In genomic region chr11:62573006-62573591, GRCh38 we compare ENCODE assay signal across 8 cellular contexts. TPM values are rescaled to one million over a fixed set of nuclear protein-coding genes. Genes with fewer than 3 reads are reported as not detected.
DNase-seq lines count a peak whose midpoint lies in the region; ATAC-seq, FAIRE-seq and TF ChIP-seq lines count a peak whose summit lies in the region.

No MANE protein-coding gene starts in this region.

- H3K36me3 ChIP-seq in SK-N-SH (replicated peaks in 1 of 2; ENCODE audit: control insufficient read depth in 1 of 2, insufficient read depth in 2 of 2, low read length in 1 of 2) = peaks cover 41 to 51% of the 10 kb centered on the region in 2 experiments
- no peaks in the 10 kb centered on the region for H3K36me3 ChIP-seq in endocrine pancreas (ENCODE audit: control insufficient read depth, insufficient read depth, low read length)

- POLR2A ChIA-PET in A549 (lab: Yijun Ruan, JAX) (interaction anchor here (0.6 to 2.8 kb wide), 28 partner anchors 10 to 1211 kb away, joined by 3 to 93 read pairs (median 5); partner anchors contain the start of genes AHNAK, B3GAT3, C11orf98 and CSKMT), SK-N-SH (lab: Yijun Ruan, JAX) (interaction anchor here (0.6 to 2.0 kb wide), 20 partner anchors 8 to 181 kb away, joined by 3 to 47 read pairs (median 5); partner anchors contain the start of genes AHNAK, B3GAT3, C11orf98 and CSKMT)

- H3K9ac ChIP-seq in SK-N-SH (peak overlapping the region; percentile 88), endocrine pancreas (ENCODE audit: control insufficient read depth, insufficient read depth, low read length) (peak overlapping the region; percentile 92)

- H3F3A ChIP-seq in SK-N-SH (replicated peaks; ENCODE audit: insufficient read depth) = peaks cover 22% of the 10 kb centered on the region

- H3K4me2 ChIP-seq in A549 (peak overlapping the region; percentile 93), SK-N-SH (peak overlapping the region; percentile 95)

- no peaks in the 10 kb centered on the region for H3K9me3 Mint-ChIP-seq in naive B cell

- H3K27me3 ChIP-seq in SK-N-SH (ENCODE audit: insufficient read depth) (no peaks in the 10 kb centered on the region), endocrine pancreas (ENCODE audit: control insufficient read depth, insufficient read depth, low read length) (no peaks in the 10 kb centered on the region)

- TF ChIP-seq EP300 in A549 (IDR thresholded peaks at IDR 0.05) (no peak), SK-N-SH (IDR thresholded peaks at IDR 0.05; ENCODE audit: borderline replicate concordance in 1 of 2, low read depth in 1 of 2, low read length in 1 of 2) (no peak)

- no peaks in the 10 kb centered on the region for H3K9me2 ChIP-seq in SK-N-SH

- H3K4me1 ChIP-seq in A549 (peaks cover 47% of the 10 kb centered on the region), SK-N-SH (ENCODE audit: control insufficient read depth in 1 of 2, insufficient read depth in 2 of 2, low read depth in 1 of 2, low read length in 1 of 2) (peaks cover 19 to 28% of the 10 kb centered on the region in 2 experiments; a peak in 3 of 4 replicates), endocrine pancreas (ENCODE audit: control insufficient read depth, insufficient read depth, low read length) (peaks cover 8% of the 10 kb centered on the region)

- TF ChIP-seq CTCF in A549 (IDR thresholded peaks at IDR 0.05) (no peak), SK-N-SH (IDR thresholded peaks at IDR 0.05) (no peak)

- TF ChIP-seq POLR2A in A549 (IDR thresholded peaks at IDR 0.05; ENCODE audit: low read length) = no peak

- peaks cover 17 to 24% of the 10 kb centered on the region in 2 donors for H3K36me3 Mint-ChIP-seq in naive B cell

- no peak for FAIRE-seq in A549 (lab: Jason Lieb, UNC)

- peaks cover 73% of the 10 kb centered on the region for H3K79me2 ChIP-seq in SK-N-SH (ENCODE audit: insufficient read depth)

- peak in 1 of 2 experiments; percentile 9; a peak in 3 of 6 replicates for ATAC-seq in A549
- peak; percentile 1 for ATAC-seq in GM19023 (IDR thresholded peaks at IDR 0.05; ENCODE audit: unreplicated experiment)
- ATAC-seq in naive B cell (ENCODE audit: low read depth in 2 of 2) = peak; percentile 12 to 25
- ATAC-seq in HG03469 (IDR thresholded peaks at IDR 0.05; ENCODE audit: unreplicated experiment) = no peak

- H3K4me1 Mint-ChIP-seq in naive B cell = peaks cover 38 to 54% (median 53%) of the 10 kb centered on the region in 3 donors

- H3K27me3 Mint-ChIP-seq in naive B cell = no peaks in the 10 kb centered on the region

- H3K4me3 Mint-ChIP-seq in naive B cell = peak overlapping the region; percentile 96 to 100 (median 98)

- WGBS in A549 (ENCODE audit: missing lambda C conversion rate) = 2% methylated on average over 33 of the region's 33 CpGs
- WGBS in SK-N-SH (ENCODE audit: low lambda C conversion rate) = 2% methylated on average over 33 of the region's 33 CpGs

- H2AFZ ChIP-seq in SK-N-SH (ENCODE audit: low read depth) = no peak overlapping the region; the same call in 1 of the 2 replicates

- no peak for DNase-seq in A549 (ENCODE audit: low read depth in 1 of 2, low spot score in 1 of 2)
- DNase-seq in SK-N-SH = peak; percentile 34
- peak; percentile 28 for DNase-seq in naive B cell
- no peak for DNase-seq in GOT3 (lab: John Stamatoyannopoulos, UW)
- no peak for DNase-seq in NCI-H2107 (lab: John Stamatoyannopoulos, UW)

- H3K27ac ChIP-seq in A549 = peak overlapping the region; percentile 93 to 94
- peak overlapping the region; percentile 64 to 85 for H3K27ac ChIP-seq in SK-N-SH (ENCODE audit: low read depth in 2 of 2, low read length in 1 of 2)

- CTCF ChIA-PET in A549 (lab: Yijun Ruan, JAX) = interaction anchor here (0.9 to 4.8 kb wide), 12 partner anchors 9 to 178 kb away, joined by 3 to 52 read pairs (median 6); partner anchors contain the start of gene TUT1
- CTCF ChIA-PET in SK-N-SH (lab: Yijun Ruan, JAX) = interaction anchor here (0.6 to 3.2 kb wide), 7 partner anchors 9 to 179 kb away, joined by 3 to 14 read pairs (median 4); no protein-coding TSS in a partner anchor

- no peak for TF ChIP-seq RAD21 in A549 (conservative IDR thresholded peaks at IDR 0.05 in 1 of 2, IDR thresholded peaks at IDR 0.05 in 1 of 2)
- no peak for TF ChIP-seq RAD21 in SK-N-SH (IDR thresholded peaks at IDR 0.05; ENCODE audit: low read length)

- H3K4me3 ChIP-seq in A549 (peak overlapping the region; percentile 97), SK-N-SH (ENCODE audit: low read depth in 2 of 2, low read length in 1 of 2) (peak overlapping the region; percentile 83 to 93), endocrine pancreas (ENCODE audit: control insufficient read depth, insufficient read depth, low read length) (peak overlapping the region; percentile 84)

- no peaks in the 10 kb centered on the region for H3K9me3 ChIP-seq in A549
- no peaks in the 10 kb centered on the region for H3K9me3 ChIP-seq in SK-N-SH
- no peaks in the 10 kb centered on the region for H3K9me3 ChIP-seq in endocrine pancreas (ENCODE audit: control insufficient read depth, low read length)

- peaks cover 39% of the 10 kb centered on the region for H4K20me1 ChIP-seq in SK-N-SH (ENCODE audit: insufficient read depth)

- H3K27ac Mint-ChIP-seq in naive B cell = peak overlapping the region; percentile 96 to 98 (median 98)

TF ChIP-seq in A549, 52 proteins besides CTCF, POLR2A, EP300 and RAD21 (continues in another document):
- TF ChIP-seq CBX8 (IDR thresholded peaks at IDR 0.05) (no peak), RCOR1 (IDR thresholded peaks at IDR 0.05; ENCODE audit: low read depth, low read length) (no peak)

TF ChIP-seq in SK-N-SH, 30 proteins besides CTCF, POLR2A, EP300 and RAD21:
- 0 out of 2 replicates have a peak, but pooled peaks have one; percentile 33 for TF ChIP-seq SIN3A (IDR thresholded peaks at IDR 0.05; ENCODE audit: borderline replicate concordance, low read depth, low read length)
- TF ChIP-seq TEAD4 (IDR thresholded peaks at IDR 0.05; ENCODE audit: borderline replicate concordance, insufficient read depth) = no peak

RNA-seq across cellular contexts. Expression of gene EEF1G, which starts 0.6 kb away (rescaled TPM):
- 1,728 and 1,795 TPM in 2 replicates for polyA plus RNA-seq in A549 (2011; rRNA removed)
- 1,512 and 1,621 TPM in 2 replicates for polyA plus RNA-seq in A549 (2012; cell fraction: cytosol; rRNA removed)
- polyA plus RNA-seq in A549 (2012; cell fraction: nucleus; rRNA removed) = 865 and 1,060 TPM in 2 replicates
- polyA plus RNA-seq in A549 (2017; fragmentation: RNase III; extraction: RNeasy Plus Mini Kit Qiagen cat#74134 plus additional on column Dnase treatment) = 1,570 to 1,588 TPM (median 1,580 TPM) in 3 replicates
- 1,998 and 2,695 TPM in 2 replicates for polyA minus RNA-seq in A549 (2011; rRNA and poly(A)+ RNA removed)
- 1,853 and 2,105 TPM in 2 replicates for polyA plus RNA-seq in SK-N-SH (2012; rRNA removed)
- polyA plus RNA-seq in SK-N-SH (2012; cell fraction: cytosol; rRNA removed) = 1,837 and 2,039 TPM in 2 replicates
- 604 and 627 TPM in 2 replicates for polyA plus RNA-seq in SK-N-SH (2012; cell fraction: nucleus; rRNA removed)
- polyA plus RNA-seq in naive B cell (ENCODE audit: low read depth in 6 of 6) = 1,000 to 10,000 TPM; 1,313 to 1,862 (median 1,450) TPM

RNA-seq across cellular contexts. Expression of gene TUT1, which starts 18.2 kb away (rescaled TPM):
- polyA plus RNA-seq in A549 (2011; rRNA removed) = 12.9 and 15.5 TPM in 2 replicates
- 8.9 and 9.9 TPM in 2 replicates for polyA plus RNA-seq in A549 (2012; cell fraction: cytosol; rRNA removed)
- polyA plus RNA-seq in A549 (2012; cell fraction: nucleus; rRNA removed) = 30.4 and 31.6 TPM in 2 replicates
- polyA plus RNA-seq in A549 (2017; fragmentation: RNase III; extraction: RNeasy Plus Mini Kit Qiagen cat#74134 plus additional on column Dnase treatment) = 9.9 to 11.7 TPM (median 11.1 TPM) in 3 replicates
- 9.4 and 11.7 TPM in 2 replicates for polyA minus RNA-seq in A549 (2011; rRNA and poly(A)+ RNA removed)
- polyA plus RNA-seq in SK-N-SH (2012; rRNA removed) = 27.3 and 30.0 TPM in 2 replicates
- polyA plus RNA-seq in SK-N-SH (2012; cell fraction: cytosol; rRNA removed) = 10.5 and 13.8 TPM in 2 replicates
- polyA plus RNA-seq in SK-N-SH (2012; cell fraction: nucleus; rRNA removed) = 97.9 and 105 TPM in 2 replicates
- polyA plus RNA-seq in naive B cell (ENCODE audit: low read depth in 6 of 6) = 10 to 100 TPM; 12.7 to 20.8 (median 16.2) TPM

RNA-seq across cellular contexts. Expression of gene AHNAK, which starts 26.5 kb away (rescaled TPM):
- polyA plus RNA-seq in A549 (2011; rRNA removed) (82.0 and 98.0 TPM in 2 replicates), A549 (2017; fragmentation: RNase III; extraction: RNeasy Plus Mini Kit Qiagen cat#74134 plus additional on column Dnase treatment) (41.5 to 62.9 TPM (median 43.3 TPM) in 3 replicates), SK-N-SH (2012; rRNA removed) (57.8 and 62.3 TPM in 2 replicates), naive B cell (ENCODE audit: low read depth in 6 of 6) (10 to 100 TPM in 5 of 6 donors, 1 to 10 TPM in 1; 2.0 to 45.3 (median 15.9) TPM)
- polyA plus RNA-seq in A549 (2012; cell fraction: cytosol; rRNA removed) = 26.1 and 27.2 TPM in 2 replicates
- polyA plus RNA-seq in A549 (2012; cell fraction: nucleus; rRNA removed) = 55.0 and 96.0 TPM in 2 replicates
- polyA minus RNA-seq in A549 (2011; rRNA and poly(A)+ RNA removed) = 179 and 182 TPM in 2 replicates
- 49.7 and 55.0 TPM in 2 replicates for polyA plus RNA-seq in SK-N-SH (2012; cell fraction: cytosol; rRNA removed)
- 78.7 and 115 TPM in 2 replicates for polyA plus RNA-seq in SK-N-SH (2012; cell fraction: nucleus; rRNA removed)

RNA-seq across cellular contexts. Expression of gene MTA2, which starts 28.6 kb away (rescaled TPM):
- polyA plus RNA-seq in A549 (2011; rRNA removed) = 21.8 and 44.3 TPM in 2 replicates
- polyA plus RNA-seq in A549 (2012; cell fraction: cytosol; rRNA removed) = 12.5 and 16.1 TPM in 2 replicates
- polyA plus RNA-seq in A549 (2012; cell fraction: nucleus; rRNA removed) = 25.7 and 48.5 TPM in 2 replicates
- 79.3 to 85.0 TPM (median 84.5 TPM) in 3 replicates for polyA plus RNA-seq in A549 (2017; fragmentation: RNase III; extraction: RNeasy Plus Mini Kit Qiagen cat#74134 plus additional on column Dnase treatment)
- 74.7 and 80.5 TPM in 2 replicates for polyA minus RNA-seq in A549 (2011; rRNA and poly(A)+ RNA removed)
- 18.4 and 20.6 TPM in 2 replicates for polyA plus RNA-seq in SK-N-SH (2012; rRNA removed)
- polyA plus RNA-seq in SK-N-SH (2012; cell fraction: cytosol; rRNA removed) = 12.7 and 15.6 TPM in 2 replicates
- polyA plus RNA-seq in SK-N-SH (2012; cell fraction: nucleus; rRNA removed) = 57.9 and 72.2 TPM in 2 replicates
- 10 to 100 TPM in 5 of 6 donors, 1 to 10 TPM in 1; 3.4 to 27.5 (median 17.8) TPM for polyA plus RNA-seq in naive B cell (ENCODE audit: low read depth in 6 of 6)

RNA-seq across cellular contexts. Expression of gene EML3, which starts 39.5 kb away (rescaled TPM):
- polyA plus RNA-seq in A549 (2011; rRNA removed) (15.2 and 19.7 TPM in 2 replicates), A549 (2017; fragmentation: RNase III; extraction: RNeasy Plus Mini Kit Qiagen cat#74134 plus additional on column Dnase treatment) (21.4 to 28.0 TPM (median 27.2 TPM) in 3 replicates), SK-N-SH (2012; rRNA removed) (43.0 and 47.8 TPM in 2 replicates), naive B cell (ENCODE audit: low read depth in 6 of 6) (10 to 100 TPM in 5 of 6 donors, 1 to 10 TPM in 1; 9.7 to 15.5 (median 12.5) TPM)
- 16.7 and 22.6 TPM in 2 replicates for polyA plus RNA-seq in A549 (2012; cell fraction: cytosol; rRNA removed)
- 124 and 129 TPM in 2 replicates for polyA plus RNA-seq in A549 (2012; cell fraction: nucleus; rRNA removed)
- 15.4 and 16.7 TPM in 2 replicates for polyA minus RNA-seq in A549 (2011; rRNA and poly(A)+ RNA removed)
- polyA plus RNA-seq in SK-N-SH (2012; cell fraction: cytosol; rRNA removed) = 14.5 and 19.5 TPM in 2 replicates
- 247 and 252 TPM in 2 replicates for polyA plus RNA-seq in SK-N-SH (2012; cell fraction: nucleus; rRNA removed)

Comparison
In these comparisons a context has a peak if more than half of its experiments do, and no peak if none do; other contexts are left out.
1. DNase-seq: peak in SK-N-SH (single experiment) and naive B cell (single experiment); none in A549 (0 of 2), GOT3 (single experiment) and NCI-H2107 (single experiment).
2. Peak in every context shown above with its lines, with median percentiles within 50 percentile points of each other: H3K4me3 ChIP-seq.